Comparison of ENCODE assay signal across 1 cellular context in genomic region chr1:12467570-12468286, GRCh38.
TF ChIP-seq lines count a peak whose summit lies in the region.

No MANE protein-coding gene starts in this region.

TF ChIP-seq in GM23338, 12 proteins besides CTCF, POLR2A, EP300 and RAD21:
- TF ChIP-seq REST (IDR thresholded peaks at IDR 0.05; ENCODE audit: unreplicated experiment) (no peak), NANOG (IDR thresholded peaks at IDR 0.05; ENCODE audit: borderline replicate concordance) (no peak), EZH2 (IDR thresholded peaks at IDR 0.05; ENCODE audit: low read depth, unreplicated experiment) (no peak), JUNB (IDR thresholded peaks at IDR 0.05; ENCODE audit: unreplicated experiment) (no peak), ETS1 (IDR thresholded peaks at IDR 0.05) (no peak), CREB1 (CRISPR knock-in tag; IDR thresholded peaks at IDR 0.05; ENCODE audit: low read depth) (no peak), ZNF331 (CRISPR knock-in tag; IDR thresholded peaks at IDR 0.05; ENCODE audit: low read depth) (no peak), ZNF462 (CRISPR knock-in tag; IDR thresholded peaks at IDR 0.05) (no peak), STAT1 (IDR thresholded peaks at IDR 0.05; ENCODE audit: unreplicated experiment) (no peak), POLR2AphosphoS5 (IDR thresholded peaks at IDR 0.05; ENCODE audit: low read depth) (no peak), ZNF114 (CRISPR knock-in tag; IDR thresholded peaks at IDR 0.05) (no peak), EZH2phosphoT487 (IDR thresholded peaks at IDR 0.05; ENCODE audit: unreplicated experiment) (no peak)
